In genomic region chr18:63199743-63200241, GRCh38 we compare ENCODE assay signal across 11 cellular contexts.
DNase-seq lines count a peak whose midpoint lies in the region; ATAC-seq and TF ChIP-seq lines count a peak whose summit lies in the region.
"Had no signal": no experiment of that assay in that cellular context is flagged by ENCODE, and none has a peak within 500 bp of the region (broad histone marks: within the 10 kb centered on the region; RNA-seq: fewer than 3 reads in every experiment).

No MANE protein-coding gene starts in this region.

- peaks cover 47% of the 10 kb centered on the region for H3K4me1 Mint-ChIP-seq in activated CD8-positive, alpha-beta T cell treated with anti-CD3 and anti-CD28 coated beads for 36 hours (ENCODE audit: low read depth)
- peaks cover 3 to 21% (median 11%) of the 10 kb centered on the region in 3 donors for H3K4me1 Mint-ChIP-seq in naive B cell

- TF ChIP-seq POLR2A in adrenal gland (IDR thresholded peaks at IDR 0.05): no peak

- no peak overlapping the region for H3K27ac Mint-ChIP-seq in activated CD8-positive, alpha-beta T cell treated with anti-CD3 and anti-CD28 coated beads for 36 hours
- no peak overlapping the region for H3K27ac Mint-ChIP-seq in naive B cell

- H3K9ac ChIP-seq in mammary epithelial cell (ENCODE audit: insufficient read depth, low read length): no peak overlapping the region

- in situ Hi-C loops in mammary epithelial cell (cut with MboI; ENCODE audit: low sequenced_read_pairs in 2 of 2): no loop called here

- TF ChIP-seq CTCF in activated CD8-positive, alpha-beta T cell treated with anti-CD3 and anti-CD28 coated beads for 36 hours (IDR thresholded peaks at IDR 0.05): no peak
- no peak for TF ChIP-seq CTCF in adrenal gland (IDR thresholded peaks at IDR 0.05)
- TF ChIP-seq CTCF in mammary epithelial cell (conservative IDR thresholded peaks at IDR 0.05 in 1 of 2, IDR thresholded peaks at IDR 0.05 in 1 of 2; ENCODE audit: extremely low read depth in 1 of 2, insufficient read depth in 1 of 2, low read depth in 1 of 2, low read length in 2 of 2): no peak

- peak; percentile 69 for DNase-seq in activated CD8-positive, alpha-beta T cell treated with anti-CD3 and anti-CD28 coated beads for 36 hours
- DNase-seq in naive B cell (no peak), adrenal gland (no peak), LoVo (ENCODE audit: low spot score) (no peak), mammary epithelial cell (no peak), hypothalamus (lab: John Stamatoyannopoulos, UW) (no peak)
- DNase-seq: effector CD8-positive, alpha-beta T cell; kidney glomerular epithelial cell; transverse colon had no signal

- H3K79me2 ChIP-seq in mammary epithelial cell (ENCODE audit: insufficient read depth, low read length): no peaks in the 10 kb centered on the region

- H3K4me3 ChIP-seq in adrenal gland (peak overlapping the region in 1 of 4 donors; percentile 34), mammary epithelial cell (replicated peaks in 1 of 3; ENCODE audit: insufficient read depth in 1 of 3, low read depth in 2 of 3, low read length in 3 of 3) (no peak overlapping the region)

- no TSS peak for BruUV-seq in mammary epithelial cell (replicated peaks; lab: Mats Ljungman, UMichigan)

- no peaks in the 10 kb centered on the region for H3K9me3 ChIP-seq in adrenal gland (replicated peaks in 1 of 3)
- no peaks in the 10 kb centered on the region for H3K9me3 ChIP-seq in mammary epithelial cell (replicated peaks; ENCODE audit: insufficient read depth, low read length)
- H3K9me3 ChIP-seq: transverse colon had no signal

- H3K4me1 ChIP-seq in adrenal gland (replicated peaks in 1 of 2) (no peaks in the 10 kb centered on the region), mammary epithelial cell (ENCODE audit: insufficient read depth, low read length) (peaks cover 4% of the 10 kb centered on the region)

- CTCF ChIA-PET in activated CD8-positive, alpha-beta T cell treated with anti-CD3 and anti-CD28 coated beads for 36 hours (lab: Charles Lee): interaction anchor here (1.2 to 1.9 kb wide), 4 partner anchors 17 to 119 kb away, joined by 4 to 16 read pairs (median 4); partner anchors contain the start of gene BCL2
- CTCF ChIA-PET in mammary epithelial cell (lab: Charles Lee; ENCODE audit: low non-redundant PET): no interaction called here

- H3K36me3 ChIP-seq in adrenal gland (replicated peaks in 1 of 2) (no peaks in the 10 kb centered on the region), mammary epithelial cell (ENCODE audit: insufficient read depth, low read length) (no peaks in the 10 kb centered on the region)
- H3K36me3 ChIP-seq: transverse colon had no signal

- peak; percentile 61 for ATAC-seq in GM18868 (IDR thresholded peaks at IDR 0.05; ENCODE audit: unreplicated experiment)
- peak; percentile 49 for ATAC-seq in HG03442 (IDR thresholded peaks at IDR 0.05; ENCODE audit: unreplicated experiment)
- ATAC-seq in activated CD8-positive, alpha-beta T cell treated with anti-CD3 and anti-CD28 coated beads for 36 hours: peak; percentile 80
- peak; percentile 58 to 59 for ATAC-seq in naive B cell (ENCODE audit: low read depth in 2 of 2)

- no peaks in the 10 kb centered on the region for H3K9me3 Mint-ChIP-seq in activated CD8-positive, alpha-beta T cell treated with anti-CD3 and anti-CD28 coated beads for 36 hours
- no peaks in the 10 kb centered on the region for H3K9me3 Mint-ChIP-seq in naive B cell

- intact Hi-C loops in activated CD8-positive, alpha-beta T cell treated with anti-CD3 and anti-CD28 coated beads for 36 hours (cut with micrococcal nuclease): loop anchor here (2.0 kb wide), 1 partner anchor 39 kb away; no protein-coding TSS in a partner anchor
- intact Hi-C loops in adrenal gland (cut with DNase I): no loop called here
- intact Hi-C loops in mammary epithelial cell (cut with micrococcal nuclease): loop anchor here (10.0 kb wide), 1 partner anchor 65 kb away; no protein-coding TSS in a partner anchor

- H3K27me3 ChIP-seq in adrenal gland (no peaks in the 10 kb centered on the region), mammary epithelial cell (ENCODE audit: insufficient read depth, low read length) (no peaks in the 10 kb centered on the region)
- H3K27me3 ChIP-seq: transverse colon had no signal

- H4K20me1 ChIP-seq in mammary epithelial cell (ENCODE audit: insufficient read depth, low read length): no peaks in the 10 kb centered on the region

- H3K4me3 Mint-ChIP-seq in activated CD8-positive, alpha-beta T cell treated with anti-CD3 and anti-CD28 coated beads for 36 hours: no peak overlapping the region
- H3K4me3 Mint-ChIP-seq in naive B cell: no peak overlapping the region

- H3K36me3 Mint-ChIP-seq in activated CD8-positive, alpha-beta T cell treated with anti-CD3 and anti-CD28 coated beads for 36 hours (ENCODE audit: low read depth): peaks cover 35% of the 10 kb centered on the region
- no peaks in the 10 kb centered on the region for H3K36me3 Mint-ChIP-seq in naive B cell

- H3K27ac ChIP-seq in adrenal gland (no peak overlapping the region), mammary epithelial cell (ENCODE audit: insufficient read depth, low read depth, low read length) (no peak overlapping the region)
- H3K27ac ChIP-seq: transverse colon had no signal

- dilution Hi-C loops in mammary epithelial cell (cut with HindIII; ENCODE audit: low sequenced_read_pairs): no loop called here

- H3K4me2 ChIP-seq in mammary epithelial cell (ENCODE audit: insufficient read depth, low read depth, low read length): no peak overlapping the region

- WGBS in adrenal gland, 4 donors: 25 to 37% (median 32%) methylated on average over 12 to 14 of the region's 14 CpGs
- 99% methylated on average over 14 of the region's 14 CpGs for WGBS in mammary epithelial cell (ENCODE audit: low coverage, missing lambda C conversion rate)

- H3K27me3 Mint-ChIP-seq in activated CD8-positive, alpha-beta T cell treated with anti-CD3 and anti-CD28 coated beads for 36 hours: no peaks in the 10 kb centered on the region
- H3K27me3 Mint-ChIP-seq in naive B cell: no peaks in the 10 kb centered on the region

- no peak overlapping the region for H2AFZ ChIP-seq in mammary epithelial cell (ENCODE audit: low read depth, low read length)

- POLR2A ChIA-PET in activated CD8-positive, alpha-beta T cell treated with anti-CD3 and anti-CD28 coated beads for 36 hours (lab: Charles Lee): interaction anchor here (0.6 to 1.9 kb wide), 9 partner anchors 9 to 119 kb away, joined by 3 to 19 read pairs (median 5); partner anchors contain the start of gene BCL2

Comparison
In these comparisons a context has a peak if more than half of its experiments do, and no peak if none do; other contexts are left out.
1. intact Hi-C loops: an anchor here in activated CD8-positive, alpha-beta T cell treated with anti-CD3 and anti-CD28 coated beads for 36 hours (2.0 kb wide) and mammary epithelial cell (10.0 kb wide); none called in adrenal gland.